In the genomic region with DNA sequence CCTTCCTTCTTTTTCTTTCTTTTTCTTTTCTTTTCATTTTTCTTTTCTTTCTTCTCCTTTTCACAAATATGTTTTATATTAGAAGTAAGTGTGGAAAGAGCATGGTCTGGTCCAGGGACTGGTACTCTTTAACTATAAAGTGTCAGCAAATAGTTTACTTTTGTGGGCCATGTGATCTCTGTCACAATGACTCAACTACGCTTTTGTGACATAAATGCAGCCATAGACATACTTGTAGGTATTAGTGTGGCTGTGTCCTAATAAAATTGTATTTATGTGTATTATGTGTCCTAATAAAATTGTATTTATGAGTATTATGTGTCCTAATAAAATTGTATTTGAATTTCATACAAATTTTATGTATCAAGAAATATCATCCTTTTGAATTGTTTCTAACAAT, we compare ENCODE assay signal across 6 cellular contexts.
"Had no signal": no experiment of that assay in that cellular context is flagged by ENCODE, and none has a peak within 500 bp of the region (broad histone marks: within the 10 kb centered on the region; RNA-seq: fewer than 3 reads in every experiment).

No MANE protein-coding gene starts in this region.

- H3K27ac ChIP-seq: HL-60 had no signal

- DNase-seq: H9, HCEC 1CT, KBM-7 had no signal

- H3K4me3 ChIP-seq: GM23338 had no signal

- ATAC-seq: GM23338, HepG2 had no signal

- H3K4me2 ChIP-seq: GM23338 had no signal
